Comparison of ENCODE assay signal across 8 cellular contexts in genomic region chr9:71766663-71767062, GRCh38. TPM values are rescaled to one million over a fixed set of nuclear protein-coding genes. Genes with fewer than 3 reads are reported as not detected.
A peak's percentile ranks its signal among the peaks of the same experiment; 100 is the strongest.
DNase-seq lines count a peak whose midpoint lies in the region; ATAC-seq and TF ChIP-seq lines count a peak whose summit lies in the region.

No MANE protein-coding gene starts in this region.

- TF ChIP-seq CTCF in heart left ventricle (IDR thresholded peaks at IDR 0.05) (no peak), activated B cell treated with CpG ODN at 0.5 μM for 24 hours (IDR thresholded peaks at IDR 0.05) (no peak), hepatocyte (IDR thresholded peaks at IDR 0.05; ENCODE audit: poor library complexity) (no peak)

- peaks cover 3% of the 10 kb centered on the region for H3K36me3 Mint-ChIP-seq in activated B cell treated with CpG ODN at 0.5 μM for 24 hours (ENCODE audit: low read depth)

- 92 to 94% (median 93%) methylated on average over 4 of the region's 4 CpGs for WGBS in heart left ventricle, 4 donors
- WGBS in hepatocyte (ENCODE audit: low lambda C conversion rate, missing lambda C conversion rate), result 26% methylated on average over 4 of the region's 4 CpGs

- POLR2A ChIA-PET in activated B cell treated with CpG ODN at 0.5 μM for 24 hours (lab: Charles Lee), result interaction anchor here (1.0 to 4.7 kb wide), 8 partner anchors 10 to 598 kb away, joined by 3 to 72 read pairs (median 8); partner anchors contain the start of genes ABHD17B, C9orf85 and ZFAND5

- H3K9me2 ChIP-seq in hepatocyte (replicated peaks; ENCODE audit: insufficient read depth), result no peaks in the 10 kb centered on the region

- H2AFZ ChIP-seq in hepatocyte, result no peak overlapping the region

- no peak for TF ChIP-seq POLR2A in heart left ventricle (IDR thresholded peaks at IDR 0.05)

- CTCF ChIA-PET in activated B cell treated with CpG ODN at 0.5 μM for 24 hours (lab: Charles Lee), result interaction anchor here (1.0 to 1.8 kb wide), 5 partner anchors 20 to 482 kb away, joined by 3 to 8 read pairs (median 5); no protein-coding TSS in a partner anchor

- H4K20me1 ChIP-seq in hepatocyte (ENCODE audit: insufficient read depth, poor library complexity, severe bottlenecking), result peaks cover 23% of the 10 kb centered on the region

- peaks cover 68% of the 10 kb centered on the region for H3K4me1 Mint-ChIP-seq in activated B cell treated with CpG ODN at 0.5 μM for 24 hours

- H3K27ac Mint-ChIP-seq in activated B cell treated with CpG ODN at 0.5 μM for 24 hours, result peak overlapping the region; percentile 92

- peak overlapping the region in 1 of 12 donors; percentile 99 for H3K27ac ChIP-seq in heart left ventricle
- peak overlapping the region; percentile 99 for H3K27ac ChIP-seq in hepatocyte

- no peak for DNase-seq in heart left ventricle
- DNase-seq in Right ventricle myocardium superior, result no peak
- DNase-seq in activated B cell treated with CpG ODN at 0.5 μM for 24 hours, result no peak
- DNase-seq in hepatocyte (ENCODE audit: low spot score), result peak; percentile 70
- peak; percentile 12 for DNase-seq in stimulated activated naive CD4-positive, alpha-beta T cell treated with Interleukin-2 at 50 U/mL for 16 hours (lab: John Stamatoyannopoulos, UW)
- no peak for DNase-seq in NOMO-1 treated with dmso at 0.1 percent for 144 hours (lab: John Stamatoyannopoulos, UW; ENCODE audit: unreplicated experiment)
- no peak for DNase-seq in UCSD-AML1 (lab: John Stamatoyannopoulos, UW; ENCODE audit: unreplicated experiment)

- no peaks in the 10 kb centered on the region for H3K9me3 Mint-ChIP-seq in activated B cell treated with CpG ODN at 0.5 μM for 24 hours

- H3K9me3 ChIP-seq in heart left ventricle, result no peaks in the 10 kb centered on the region
- H3K9me3 ChIP-seq in hepatocyte (ENCODE audit: low read depth), result no peaks in the 10 kb centered on the region

- H3K79me2 ChIP-seq in hepatocyte, result peaks cover 64% of the 10 kb centered on the region

- no peaks in the 10 kb centered on the region for H3K36me3 ChIP-seq in heart left ventricle
- H3K36me3 ChIP-seq in hepatocyte (replicated peaks; ENCODE audit: insufficient read depth, low read depth), result no peaks in the 10 kb centered on the region

- intact Hi-C loops in heart left ventricle (cut with DNase I) (loop anchor here in 7 of 10 donors (5.0 to 10.0 kb wide), 8 partner anchors 39 to 482 kb away; no protein-coding TSS in a partner anchor), Right ventricle myocardium superior (cut with DNase I) (loop anchor here (10.0 kb wide), 1 partner anchor 162 kb away; no protein-coding TSS in a partner anchor), activated B cell treated with CpG ODN at 0.5 μM for 24 hours (cut with micrococcal nuclease) (loop anchor here (5.0 kb wide), 3 partner anchors 64 to 1354 kb away; partner anchors contain the start of gene KLF9)

- peak overlapping the region; percentile 100 for H3K4me2 ChIP-seq in hepatocyte

- peak overlapping the region; percentile 98 for H3K4me3 Mint-ChIP-seq in activated B cell treated with CpG ODN at 0.5 μM for 24 hours

- H3K27me3 Mint-ChIP-seq in activated B cell treated with CpG ODN at 0.5 μM for 24 hours, result no peaks in the 10 kb centered on the region

- ATAC-seq in heart left ventricle (no peak), Right ventricle myocardium superior (ENCODE audit: poor library complexity) (no peak), activated B cell treated with CpG ODN at 0.5 μM for 24 hours (ENCODE audit: low read depth) (no peak), HG03354 (IDR thresholded peaks at IDR 0.05; ENCODE audit: poor library complexity, severe bottlenecking, unreplicated experiment) (no peak)

- H3K4me1 ChIP-seq in heart left ventricle (peaks cover 0 to 70% (median 23%) of the 10 kb centered on the region in 12 donors), hepatocyte (ENCODE audit: insufficient read depth) (peaks cover 38% of the 10 kb centered on the region)

- peak overlapping the region in 9 of 12 donors; percentile 8 to 96 (median 85) for H3K4me3 ChIP-seq in heart left ventricle
- H3K4me3 ChIP-seq in hepatocyte, result peak overlapping the region; percentile 91

- H3K27me3 ChIP-seq in heart left ventricle (no peaks in the 10 kb centered on the region), hepatocyte (no peaks in the 10 kb centered on the region)

RNA-seq across cellular contexts. Expression of gene CEMIP2, which starts 1.6 kb away (rescaled TPM):
- total RNA-seq in heart left ventricle (10 to 100 TPM in 2 of 9 donors, 1 to 10 TPM in 7; 6.7 to 49.3 (median 7.4) TPM), Right ventricle myocardium superior (7.9 TPM), activated B cell treated with CpG ODN at 0.5 μM for 24 hours (21.3 and 25.5 TPM in 2 replicates), hepatocyte (94.2 and 100 TPM in 2 replicates)
- polyA plus RNA-seq in heart left ventricle (1 to 10 TPM; 5.8 to 8.7 TPM), hepatocyte (45.2 and 47.9 TPM in 2 replicates)

Comparison
In these comparisons a context has a peak if more than half of its experiments do, and no peak if none do; other contexts are left out.
1. DNase-seq: peak in hepatocyte (single experiment) and stimulated activated naive CD4-positive, alpha-beta T cell treated with Interleukin-2 at 50 U/mL for 16 hours (single experiment); none in heart left ventricle (0 of 5), Right ventricle myocardium superior (single experiment), activated B cell treated with CpG ODN at 0.5 μM for 24 hours (single experiment), NOMO-1 treated with dmso at 0.1 percent for 144 hours (single experiment) and UCSD-AML1 (single experiment).